ENCODE assay signal across 10 cellular contexts in genomic region chr6:90266845-90267621, GRCh38. TPM values are rescaled to one million over a fixed set of nuclear protein-coding genes. Genes with fewer than 3 reads are reported as not detected.
DNase-seq lines count a peak whose midpoint lies in the region; ATAC-seq and TF ChIP-seq lines count a peak whose summit lies in the region.
"Had no signal": no experiment of that assay in that cellular context is flagged by ENCODE, and none has a peak within 500 bp of the region (broad histone marks: within the 10 kb centered on the region; RNA-seq: fewer than 3 reads in every experiment).

No MANE protein-coding gene starts in this region.

- peak; percentile 53 to 84 for ATAC-seq in activated naive CD4-positive, alpha-beta T cell treated with anti-CD3 and anti-CD28 coated beads, Interleukin-2, amount 50 U/mL, for 72 hours
- ATAC-seq in stimulated activated naive B cell treated with anti-CD40 and anti-IgM and Interleukin-4, amounts not matched to agents 10 μg/mL and 1 μg/mL and 100 μg/mL, for 72 hours (replicated peaks): no peak

- peaks cover 7% of the 10 kb centered on the region for H3K9me3 Mint-ChIP-seq in activated naive CD4-positive, alpha-beta T cell treated with anti-CD3 and anti-CD28 coated beads, Interleukin-2, amount 10 ng/mL, durations not matched to agents 7 days and 5 days
- H3K9me3 Mint-ChIP-seq in activated naive CD4-positive, alpha-beta T cell treated with anti-CD3 and anti-CD28 coated beads, Interleukin-2, amount 50 U/mL, for 72 hours: peaks cover 0 to 4% of the 10 kb centered on the region in 2 donors
- H3K9me3 Mint-ChIP-seq in stimulated activated naive B cell treated with anti-CD40 and anti-IgM and Interleukin-4, amounts not matched to agents 10 μg/mL and 1 μg/mL and 100 μg/mL, for 72 hours: peaks cover 0 to 3% of the 10 kb centered on the region in 2 donors

- no peak for DNase-seq in activated naive CD4-positive, alpha-beta T cell treated with anti-CD3 and anti-CD28 coated beads, Interleukin-2, amount 10 ng/mL, durations not matched to agents 7 days and 5 days
- DNase-seq in activated naive CD4-positive, alpha-beta T cell treated with anti-CD3 and anti-CD28 coated beads, Interleukin-2, amount 50 U/mL, for 16 hours: no peak
- DNase-seq in NCI-H2107 treated with DMSO at 0.1 percent for 48 hours (lab: John Stamatoyannopoulos, UW; ENCODE audit: unreplicated experiment): peak; percentile 89
- no peak for DNase-seq in activated naive CD4-positive, alpha-beta T cell treated with anti-CD3 and anti-CD28 coated beads, Interleukin-2, amount 50 U/mL, for 72 hours (ENCODE audit: low spot score in 2 of 2)
- no peak for DNase-seq in stimulated activated naive B cell treated with anti-CD40 and anti-IgM and Interleukin-4, amounts not matched to agents 10 μg/mL and 1 μg/mL and 100 μg/mL, for 72 hours
- DNase-seq in kidney tubule cell (ENCODE audit: low spot score): no peak
- no peak for DNase-seq in osteoblast (ENCODE audit: insufficient read length, low spot score, missing footprints)
- no peak for DNase-seq in NAMALWA (ENCODE audit: low spot score)
- DNase-seq: DMS79, NCI-H446 had no signal

- peaks cover 2% of the 10 kb centered on the region for H3K4me1 ChIP-seq in osteoblast (ENCODE audit: insufficient read depth, low read length)

- H3K4me3 ChIP-seq in osteoblast (ENCODE audit: insufficient read depth, low read length): no peak overlapping the region

- peaks cover 9% of the 10 kb centered on the region for H3K27me3 ChIP-seq in osteoblast (ENCODE audit: insufficient read depth, low read length)

- H4K20me1 ChIP-seq in osteoblast (ENCODE audit: insufficient read depth, low read length): no peaks in the 10 kb centered on the region

- no peaks in the 10 kb centered on the region for H3K9me3 ChIP-seq in osteoblast (ENCODE audit: low read depth, low read length)

- no peak overlapping the region for H3K27ac ChIP-seq in osteoblast (ENCODE audit: low read depth, low read length)

- CTCF ChIA-PET in activated naive CD4-positive, alpha-beta T cell treated with anti-CD3 and anti-CD28 coated beads, Interleukin-2, amount 10 ng/mL, durations not matched to agents 7 days and 5 days (lab: Charles Lee): interaction anchor here (1.1 kb wide), 1 partner anchor 326 kb away, joined by 3 read pairs; no protein-coding TSS in a partner anchor

- peaks cover 57% of the 10 kb centered on the region for H3K36me3 Mint-ChIP-seq in activated naive CD4-positive, alpha-beta T cell treated with anti-CD3 and anti-CD28 coated beads, Interleukin-2, amount 10 ng/mL, durations not matched to agents 7 days and 5 days
- peaks cover 24 to 54% of the 10 kb centered on the region in 2 donors for H3K36me3 Mint-ChIP-seq in activated naive CD4-positive, alpha-beta T cell treated with anti-CD3 and anti-CD28 coated beads, Interleukin-2, amount 50 U/mL, for 72 hours
- peaks cover 20 to 43% of the 10 kb centered on the region in 2 donors for H3K36me3 Mint-ChIP-seq in stimulated activated naive B cell treated with anti-CD40 and anti-IgM and Interleukin-4, amounts not matched to agents 10 μg/mL and 1 μg/mL and 100 μg/mL, for 72 hours

- H3K27ac Mint-ChIP-seq in activated naive CD4-positive, alpha-beta T cell treated with anti-CD3 and anti-CD28 coated beads, Interleukin-2, amount 10 ng/mL, durations not matched to agents 7 days and 5 days: peak overlapping the region; percentile 94
- H3K27ac Mint-ChIP-seq in activated naive CD4-positive, alpha-beta T cell treated with anti-CD3 and anti-CD28 coated beads, Interleukin-2, amount 50 U/mL, for 72 hours: peak overlapping the region; percentile 95 to 97
- peak overlapping the region; percentile 7 for H3K27ac Mint-ChIP-seq in stimulated activated naive B cell treated with anti-CD40 and anti-IgM and Interleukin-4, amounts not matched to agents 10 μg/mL and 1 μg/mL and 100 μg/mL, for 72 hours

- H3K27me3 Mint-ChIP-seq in activated naive CD4-positive, alpha-beta T cell treated with anti-CD3 and anti-CD28 coated beads, Interleukin-2, amount 10 ng/mL, durations not matched to agents 7 days and 5 days: no peaks in the 10 kb centered on the region
- no peaks in the 10 kb centered on the region for H3K27me3 Mint-ChIP-seq in stimulated activated naive B cell treated with anti-CD40 and anti-IgM and Interleukin-4, amounts not matched to agents 10 μg/mL and 1 μg/mL and 100 μg/mL, for 72 hours

- H2AFZ ChIP-seq in osteoblast (ENCODE audit: low read length): no peak overlapping the region

- H3K79me2 ChIP-seq in osteoblast (ENCODE audit: insufficient read depth, low read length): no peaks in the 10 kb centered on the region

- H3K4me3 Mint-ChIP-seq in activated naive CD4-positive, alpha-beta T cell treated with anti-CD3 and anti-CD28 coated beads, Interleukin-2, amount 10 ng/mL, durations not matched to agents 7 days and 5 days: peak overlapping the region; percentile 32
- H3K4me3 Mint-ChIP-seq in stimulated activated naive B cell treated with anti-CD40 and anti-IgM and Interleukin-4, amounts not matched to agents 10 μg/mL and 1 μg/mL and 100 μg/mL, for 72 hours: peak overlapping the region in 1 of 2 donors; percentile 5

- H3K4me1 Mint-ChIP-seq in activated naive CD4-positive, alpha-beta T cell treated with anti-CD3 and anti-CD28 coated beads, Interleukin-2, amount 10 ng/mL, durations not matched to agents 7 days and 5 days: peaks cover 92% of the 10 kb centered on the region
- H3K4me1 Mint-ChIP-seq in stimulated activated naive B cell treated with anti-CD40 and anti-IgM and Interleukin-4, amounts not matched to agents 10 μg/mL and 1 μg/mL and 100 μg/mL, for 72 hours: peaks cover 50 to 88% of the 10 kb centered on the region in 2 donors

- no peak for TF ChIP-seq CTCF in osteoblast (IDR thresholded peaks at IDR 0.05; ENCODE audit: extremely low read depth, low read depth, low read length)

- no peaks in the 10 kb centered on the region for H3K36me3 ChIP-seq in osteoblast (ENCODE audit: insufficient read depth, low read length)

- H3K4me2 ChIP-seq in osteoblast (ENCODE audit: insufficient read depth, low read length): no peak overlapping the region

RNA-seq across cellular contexts. Expression of gene BACH2, which starts 29.6 kb away (rescaled TPM):
- 10 to 100 TPM; 48.7 to 90.8 TPM for total RNA-seq in activated naive CD4-positive, alpha-beta T cell treated with anti-CD3 and anti-CD28 coated beads, Interleukin-2, amount 50 U/mL, for 72 hours
- total RNA-seq in osteoblast: 3.6 and 4.4 TPM in 2 replicates

Comparison
In these comparisons a context has a peak if more than half of its experiments do, and no peak if none do; other contexts are left out.
1. H3K27ac Mint-ChIP-seq: peak in every context shown above with its lines; median percentile 96 in activated naive CD4-positive, alpha-beta T cell treated with anti-CD3 and anti-CD28 coated beads, Interleukin-2, amount 50 U/mL, for 72 hours; 94 in activated naive CD4-positive, alpha-beta T cell treated with anti-CD3 and anti-CD28 coated beads, Interleukin-2, amount 10 ng/mL, durations not matched to agents 7 days and 5 days; 7 in stimulated activated naive B cell treated with anti-CD40 and anti-IgM and Interleukin-4, amounts not matched to agents 10 μg/mL and 1 μg/mL and 100 μg/mL, for 72 hours.
2. ATAC-seq: peak in activated naive CD4-positive, alpha-beta T cell treated with anti-CD3 and anti-CD28 coated beads, Interleukin-2, amount 50 U/mL, for 72 hours (2 of 2); none in stimulated activated naive B cell treated with anti-CD40 and anti-IgM and Interleukin-4, amounts not matched to agents 10 μg/mL and 1 μg/mL and 100 μg/mL, for 72 hours (0 of 2).